19 cellular contexts compared by ENCODE assay signal in the genomic region with DNA sequence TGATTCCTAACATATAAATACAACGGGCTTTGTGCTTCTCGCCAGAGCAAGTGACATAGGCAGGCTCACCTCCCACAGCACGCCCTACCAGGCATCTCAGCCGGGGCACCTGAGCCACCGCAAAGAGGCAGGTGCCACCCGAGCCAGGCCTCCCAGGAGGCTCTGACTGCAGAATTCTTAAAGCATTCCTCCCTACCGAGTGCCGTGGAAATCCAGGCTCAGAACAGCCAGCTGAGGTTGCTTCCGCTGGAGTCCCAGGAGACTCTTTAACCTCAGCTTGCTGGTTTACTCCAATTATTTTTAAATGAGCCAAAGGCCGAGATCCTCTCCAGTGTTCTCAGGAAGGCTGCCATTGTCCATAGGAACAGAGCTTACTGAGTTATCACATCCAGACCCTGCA.
DNase-seq lines count a peak whose midpoint lies in the region; ATAC-seq and TF ChIP-seq lines count a peak whose summit lies in the region.
"Had no signal": no experiment of that assay in that cellular context is flagged by ENCODE, and none has a peak within 500 bp of the region (broad histone marks: within the 10 kb centered on the region; RNA-seq: fewer than 3 reads in every experiment).

No MANE protein-coding gene starts in this region.

- no peaks in the 10 kb centered on the region for H3K79me2 ChIP-seq in DND-41 (ENCODE audit: insufficient read depth, low read length)

- peaks cover 55% of the 10 kb centered on the region for H3K4me1 Mint-ChIP-seq in activated CD8-positive, alpha-beta T cell treated with anti-CD3 and anti-CD28 coated beads, Interleukin-2, amount 10 ng/mL, durations not matched to agents 7 days and 5 days (ENCODE audit: low read depth)
- H3K4me1 Mint-ChIP-seq in activated CD8-positive, alpha-beta T cell treated with anti-CD3 and anti-CD28 coated beads for 36 hours (ENCODE audit: low read depth): peaks cover 51% of the 10 kb centered on the region
- H3K4me1 Mint-ChIP-seq in neural crest cell: peaks cover 26% of the 10 kb centered on the region

- H3K4me1 ChIP-seq in DND-41 (ENCODE audit: insufficient read depth, low read length): peaks cover 34% of the 10 kb centered on the region
- H3K4me1 ChIP-seq: gastrocnemius medialis, left lung, pancreas had no signal

- H3K4me3 Mint-ChIP-seq in activated CD8-positive, alpha-beta T cell treated with anti-CD3 and anti-CD28 coated beads, Interleukin-2, amount 10 ng/mL, durations not matched to agents 7 days and 5 days: no peak overlapping the region
- no peak overlapping the region for H3K4me3 Mint-ChIP-seq in activated CD8-positive, alpha-beta T cell treated with anti-CD3 and anti-CD28 coated beads for 36 hours
- no peak overlapping the region for H3K4me3 Mint-ChIP-seq in neural crest cell
- H3K4me3 Mint-ChIP-seq: activated T-helper 1 cell treated with anti-CD3 and anti-CD28 coated beads, Interleukin-12 subunit alpha, Interleukin-12 subunit beta, Interleukin-2, Interleukin-4 antibody, amounts not matched to agents 30 ng/mL and 10 ng/mL and 1 ng/mL, durations not matched to agents 14 hours and 24 hours and 36 hours had no signal

- no peak overlapping the region for H2AFZ ChIP-seq in DND-41 (ENCODE audit: low read depth, low read length)

- no peak overlapping the region for H3K4me2 ChIP-seq in DND-41 (ENCODE audit: insufficient read depth, low read length)

- no peak for ATAC-seq in activated CD8-positive, alpha-beta T cell treated with anti-CD3 and anti-CD28 coated beads, Interleukin-2, amount 10 ng/mL, durations not matched to agents 7 days and 5 days
- ATAC-seq in activated CD8-positive, alpha-beta T cell treated with anti-CD3 and anti-CD28 coated beads for 36 hours: no peak
- ATAC-seq in DND-41 (ENCODE audit: insufficient read depth, low read depth): no peak
- ATAC-seq: gastrocnemius medialis, left lung, mucosa of descending colon, pancreas had no signal

- H3K9ac ChIP-seq in DND-41 (ENCODE audit: low read depth, low read length): no peak overlapping the region

- H3K27me3 ChIP-seq in DND-41 (ENCODE audit: insufficient read depth, low read length, poor library complexity): no peaks in the 10 kb centered on the region
- H3K27me3 ChIP-seq: gastrocnemius medialis, left lung, pancreas had no signal

- no peaks in the 10 kb centered on the region for H4K20me1 ChIP-seq in DND-41 (ENCODE audit: insufficient read depth, low read length)

- POLR2A ChIA-PET in activated CD8-positive, alpha-beta T cell treated with anti-CD3 and anti-CD28 coated beads, Interleukin-2, amount 10 ng/mL, durations not matched to agents 7 days and 5 days (lab: Charles Lee): no interaction called here
- POLR2A ChIA-PET in activated CD8-positive, alpha-beta T cell treated with anti-CD3 and anti-CD28 coated beads for 36 hours (lab: Charles Lee): no interaction called here

- no peaks in the 10 kb centered on the region for H3K36me3 ChIP-seq in DND-41 (ENCODE audit: insufficient read depth, low read length)
- H3K36me3 ChIP-seq: gastrocnemius medialis, left lung, pancreas, thoracic aorta had no signal

- intact Hi-C loops in activated CD8-positive, alpha-beta T cell treated with anti-CD3 and anti-CD28 coated beads for 36 hours (cut with micrococcal nuclease): no loop called here
- intact Hi-C loops in posterior vena cava (cut with DNase I): no loop called here

- H3K27ac Mint-ChIP-seq in activated CD8-positive, alpha-beta T cell treated with anti-CD3 and anti-CD28 coated beads, Interleukin-2, amount 10 ng/mL, durations not matched to agents 7 days and 5 days: peak overlapping the region; percentile 65
- H3K27ac Mint-ChIP-seq in activated CD8-positive, alpha-beta T cell treated with anti-CD3 and anti-CD28 coated beads for 36 hours: no peak overlapping the region
- peak overlapping the region; percentile 67 for H3K27ac Mint-ChIP-seq in neural crest cell (ENCODE audit: unreplicated experiment)
- H3K27ac Mint-ChIP-seq: activated T-helper 1 cell treated with anti-CD3 and anti-CD28 coated beads, Interleukin-12 subunit alpha, Interleukin-12 subunit beta, Interleukin-2, Interleukin-4 antibody, amounts not matched to agents 30 ng/mL and 10 ng/mL and 1 ng/mL, durations not matched to agents 14 hours and 24 hours and 36 hours had no signal

- no peak overlapping the region for H3K4me3 ChIP-seq in DND-41 (ENCODE audit: low read depth in 1 of 2, low read length in 2 of 2)
- H3K4me3 ChIP-seq: gastrocnemius medialis, left lung, mucosa of descending colon, pancreas, skin epidermis, thoracic aorta had no signal

- peaks cover 20% of the 10 kb centered on the region for H3K9me3 Mint-ChIP-seq in activated CD8-positive, alpha-beta T cell treated with anti-CD3 and anti-CD28 coated beads, Interleukin-2, amount 10 ng/mL, durations not matched to agents 7 days and 5 days (ENCODE audit: insufficient read depth)
- H3K9me3 Mint-ChIP-seq in activated CD8-positive, alpha-beta T cell treated with anti-CD3 and anti-CD28 coated beads for 36 hours: peaks cover 14% of the 10 kb centered on the region
- peaks cover 17% of the 10 kb centered on the region for H3K9me3 Mint-ChIP-seq in neural crest cell

- TF ChIP-seq CTCF in activated CD8-positive, alpha-beta T cell treated with anti-CD3 and anti-CD28 coated beads for 36 hours (IDR thresholded peaks at IDR 0.05): no peak
- TF ChIP-seq CTCF in DND-41 (IDR thresholded peaks at IDR 0.05; ENCODE audit: borderline replicate concordance, extremely low read depth, low read length, poor library complexity, severe bottlenecking) (no peak), neural crest cell (conservative IDR thresholded peaks at IDR 0.05) (no peak)

- peaks cover 24% of the 10 kb centered on the region for H3K36me3 Mint-ChIP-seq in activated CD8-positive, alpha-beta T cell treated with anti-CD3 and anti-CD28 coated beads, Interleukin-2, amount 10 ng/mL, durations not matched to agents 7 days and 5 days (ENCODE audit: low read depth)
- peaks cover 7% of the 10 kb centered on the region for H3K36me3 Mint-ChIP-seq in activated CD8-positive, alpha-beta T cell treated with anti-CD3 and anti-CD28 coated beads for 36 hours (ENCODE audit: low read depth)
- H3K36me3 Mint-ChIP-seq in neural crest cell (ENCODE audit: low read depth): peaks cover 5% of the 10 kb centered on the region

- H3K27me3 Mint-ChIP-seq in activated CD8-positive, alpha-beta T cell treated with anti-CD3 and anti-CD28 coated beads, Interleukin-2, amount 10 ng/mL, durations not matched to agents 7 days and 5 days (ENCODE audit: low read depth): peaks cover under 1% of the 10 kb centered on the region
- no peaks in the 10 kb centered on the region for H3K27me3 Mint-ChIP-seq in activated CD8-positive, alpha-beta T cell treated with anti-CD3 and anti-CD28 coated beads for 36 hours
- H3K27me3 Mint-ChIP-seq in neural crest cell (ENCODE audit: low read depth): no peaks in the 10 kb centered on the region

- CTCF ChIA-PET in activated CD8-positive, alpha-beta T cell treated with anti-CD3 and anti-CD28 coated beads, Interleukin-2, amount 10 ng/mL, durations not matched to agents 7 days and 5 days (lab: Charles Lee): no interaction called here
- CTCF ChIA-PET in activated CD8-positive, alpha-beta T cell treated with anti-CD3 and anti-CD28 coated beads for 36 hours (lab: Charles Lee): no interaction called here

- H3K27ac ChIP-seq in DND-41 (ENCODE audit: low read length): peak overlapping the region; percentile 58
- H3K27ac ChIP-seq: gastrocnemius medialis, left lung, pancreas, skin epidermis, thoracic aorta had no signal

- H3K9me3 ChIP-seq in DND-41 (ENCODE audit: insufficient read depth, low read length, severe bottlenecking): no peaks in the 10 kb centered on the region
- H3K9me3 ChIP-seq: gastrocnemius medialis, left lung, mucosa of descending colon, pancreas, thoracic aorta had no signal

- DNase-seq in activated CD8-positive, alpha-beta T cell treated with anti-CD3 and anti-CD28 coated beads, Interleukin-2, amount 10 ng/mL, durations not matched to agents 7 days and 5 days: no peak
- no peak for DNase-seq in activated CD8-positive, alpha-beta T cell treated with anti-CD3 and anti-CD28 coated beads for 36 hours
- DNase-seq in DND-41 (no peak), SK-N-DZ (ENCODE audit: low spot score) (peak; percentile 24), neural crest cell (ENCODE audit: low read depth, low spot score) (no peak), HuH-7 (ENCODE audit: low spot score) (no peak), posterior vena cava (ENCODE audit: low spot score) (no peak)
- DNase-seq in effector CD8-positive, alpha-beta T cell (lab: John Stamatoyannopoulos, UW): no peak
- DNase-seq: AML-193; amygdala; gastrocnemius medialis; left lung; mucosa of descending colon; pancreas; SHP77 treated with DMSO at 0.1 percent for 48 hours; stimulated activated CD4-positive, alpha-beta T cell treated with anti-CD3 and anti-CD28 coated beads, Interleukin-4, amount 100 ng/mL, for 24 hours had no signal
